8 cellular contexts compared by ENCODE assay signal in the genomic region with DNA sequence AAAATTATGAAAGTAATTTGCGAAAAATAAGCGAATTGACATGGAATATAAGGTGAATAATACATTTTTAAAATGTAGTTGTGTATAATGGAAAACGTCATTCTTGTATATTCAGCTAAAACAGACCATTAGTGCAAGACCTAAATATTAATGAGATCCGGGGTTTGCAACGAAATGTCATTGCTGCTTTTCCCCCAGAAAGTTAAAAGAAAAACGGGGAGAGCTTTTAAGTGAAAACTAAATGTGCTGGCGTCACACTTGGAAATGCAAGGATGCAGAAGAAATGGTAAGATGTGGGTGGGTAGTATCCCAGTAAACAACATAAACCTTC. TPM values are rescaled to one million over a fixed set of nuclear protein-coding genes. Genes with fewer than 3 reads are reported as not detected.
DNase-seq lines count a peak whose midpoint lies in the region; ATAC-seq and TF ChIP-seq lines count a peak whose summit lies in the region.

No MANE protein-coding gene starts in this region.

- no peaks in the 10 kb centered on the region for H3K9me3 ChIP-seq in CD8-positive, alpha-beta T cell (ENCODE audit: low read length)
- no peaks in the 10 kb centered on the region for H3K9me3 ChIP-seq in PC-9 (ENCODE audit: insufficient read depth, low read depth)

- POLR2A ChIA-PET in CD8-positive, alpha-beta T cell (lab: Charles Lee): interaction anchor here (0.7 to 2.1 kb wide), 6 partner anchors 9 to 286 kb away, joined by 3 to 10 read pairs (median 3); a partner anchor contains a TSS
- POLR2A ChIA-PET in PC-9 (lab: Charles Lee; ENCODE audit: unreplicated experiment): no interaction called here

- peaks cover 42% of the 10 kb centered on the region for H3K79me2 ChIP-seq in PC-9 (ENCODE audit: low read depth)

- TF ChIP-seq CTCF in CD8-positive, alpha-beta T cell (IDR thresholded peaks at IDR 0.05): no peak
- TF ChIP-seq CTCF in PC-9 (conservative IDR thresholded peaks at IDR 0.05): no peak
- TF ChIP-seq CTCF in epithelial cell of esophagus (IDR thresholded peaks at IDR 0.05; ENCODE audit: insufficient read depth, low read depth, low read length, missing control alignments): no peak
- no peak for TF ChIP-seq CTCF in osteocyte (IDR thresholded peaks at IDR 0.05)
- no peak for TF ChIP-seq CTCF in GM10266 (IDR thresholded peaks at IDR 0.05; ENCODE audit: control insufficient read depth, insufficient read depth, low read depth, missing control alignments)
- TF ChIP-seq CTCF in omental fat pad (IDR thresholded peaks at IDR 0.05): no peak

- peak overlapping the region; percentile 12 for H3K27ac ChIP-seq in CD8-positive, alpha-beta T cell (ENCODE audit: low read depth, low read length)
- no peak overlapping the region for H3K27ac ChIP-seq in PC-9

- H4K20me1 ChIP-seq in PC-9 (ENCODE audit: insufficient read depth): no peaks in the 10 kb centered on the region

- H3K27ac Mint-ChIP-seq in CD8-positive, alpha-beta T cell: peak overlapping the region; percentile 87
- peak overlapping the region; percentile 77 for H3K27ac Mint-ChIP-seq in osteocyte (ENCODE audit: unreplicated experiment)

- no TSS peak for BruUV-seq in PC-9 (replicated peaks; lab: Mats Ljungman, UMichigan)

- peak overlapping the region; percentile 91 for H3K4me3 Mint-ChIP-seq in CD8-positive, alpha-beta T cell
- peak overlapping the region; percentile 91 for H3K4me3 Mint-ChIP-seq in osteocyte (ENCODE audit: unreplicated experiment)

- ATAC-seq in CD8-positive, alpha-beta T cell: no peak
- ATAC-seq in HG02870 (IDR thresholded peaks at IDR 0.05; ENCODE audit: unreplicated experiment) (no peak), omental fat pad (ENCODE audit: low FRiP score) (no peak)

- CTCF ChIA-PET in CD8-positive, alpha-beta T cell (lab: Charles Lee): interaction anchor here (1.7 to 2.2 kb wide), 2 partner anchors 10 to 16 kb away, joined by 5 to 6 read pairs; a partner anchor contains a TSS
- CTCF ChIA-PET in PC-9 (lab: Charles Lee): no interaction called here

- no peaks in the 10 kb centered on the region for H3K36me3 Mint-ChIP-seq in CD8-positive, alpha-beta T cell
- H3K36me3 Mint-ChIP-seq in osteocyte (ENCODE audit: unreplicated experiment): peaks cover 2% of the 10 kb centered on the region

- H3K27me3 Mint-ChIP-seq in CD8-positive, alpha-beta T cell (ENCODE audit: low read depth): no peaks in the 10 kb centered on the region
- H3K27me3 Mint-ChIP-seq in osteocyte (ENCODE audit: unreplicated experiment): peaks cover 10% of the 10 kb centered on the region

- no peaks in the 10 kb centered on the region for H3K27me3 ChIP-seq in CD8-positive, alpha-beta T cell (ENCODE audit: insufficient read depth, low read length)
- H3K27me3 ChIP-seq in PC-9 (ENCODE audit: insufficient read depth, low read depth): no peaks in the 10 kb centered on the region

- H3K4me1 Mint-ChIP-seq in CD8-positive, alpha-beta T cell (ENCODE audit: low read depth): peaks cover 10% of the 10 kb centered on the region
- peaks cover 19% of the 10 kb centered on the region for H3K4me1 Mint-ChIP-seq in osteocyte (ENCODE audit: unreplicated experiment)

- intact Hi-C loops in CD8-positive, alpha-beta T cell (cut with DNase I, micrococcal nuclease): loop anchor here (1.0 to 10.0 kb wide), 8 partner anchors 187 to 1509 kb away; a partner anchor contains a TSS
- intact Hi-C loops in PC-9 (cut with micrococcal nuclease; ENCODE audit: unreplicated experiment): loop anchor here (5.0 kb wide), 1 partner anchor 543 kb away; no protein-coding TSS in a partner anchor

- no peaks in the 10 kb centered on the region for H3F3A ChIP-seq in PC-9 (ENCODE audit: insufficient read depth, low read depth)

- peak overlapping the region; percentile 89 for H2AFZ ChIP-seq in PC-9

- peak overlapping the region; percentile 83 for H3K4me2 ChIP-seq in PC-9

- H3K4me1 ChIP-seq in CD8-positive, alpha-beta T cell (ENCODE audit: insufficient read depth, low read length): peaks cover 7% of the 10 kb centered on the region
- peaks cover 19% of the 10 kb centered on the region for H3K4me1 ChIP-seq in PC-9 (replicated peaks; ENCODE audit: insufficient read depth)

- H3K36me3 ChIP-seq in CD8-positive, alpha-beta T cell (ENCODE audit: insufficient read depth, low read length): no peaks in the 10 kb centered on the region
- no peaks in the 10 kb centered on the region for H3K36me3 ChIP-seq in PC-9 (ENCODE audit: low read depth)

- peak overlapping the region; percentile 73 for H3K4me3 ChIP-seq in CD8-positive, alpha-beta T cell (ENCODE audit: low read depth, low read length)
- H3K4me3 ChIP-seq in PC-9: peak overlapping the region; percentile 78
- H3K4me3 ChIP-seq in epithelial cell of esophagus (ENCODE audit: low read length): peak overlapping the region; percentile 88

- H3K9me2 ChIP-seq in PC-9 (ENCODE audit: insufficient read depth): no peaks in the 10 kb centered on the region

- H3K9me3 Mint-ChIP-seq in CD8-positive, alpha-beta T cell: no peaks in the 10 kb centered on the region
- no peaks in the 10 kb centered on the region for H3K9me3 Mint-ChIP-seq in osteocyte (ENCODE audit: unreplicated experiment)

- no peak for DNase-seq in CD8-positive, alpha-beta T cell
- DNase-seq in PC-9 (no peak), epithelial cell of esophagus (ENCODE audit: low read depth) (no peak), osteocyte (ENCODE audit: extremely low spot score, unreplicated experiment) (no peak), dedifferentiated amniotic fluid mesenchymal stem cell (ENCODE audit: extremely low spot score) (no peak), GM10266 (ENCODE audit: extremely low spot score) (no peak), omental fat pad (ENCODE audit: low spot score) (no peak)

RNA-seq across cellular contexts. Expression of a gene that starts 0.5 kb away (rescaled TPM):
- total RNA-seq in CD8-positive, alpha-beta T cell: under 1 TPM; 0.52 to 0.69 TPM
- 17.8 and 25.0 TPM in 2 replicates for total RNA-seq in PC-9 (2021)
- total RNA-seq in osteocyte: 5.2 and 5.7 TPM in 2 replicates
- 10 to 100 TPM in 2 of 4 donors, 1 to 10 TPM in 2; 4.7 to 18.7 (median 9.5) TPM for total RNA-seq in omental fat pad

RNA-seq across cellular contexts. Expression of a gene that starts 15.6 kb away (rescaled TPM):
- 10 to 100 TPM; 17.9 to 20.4 TPM for total RNA-seq in CD8-positive, alpha-beta T cell
- total RNA-seq in PC-9 (2021) (19.6 and 24.0 TPM in 2 replicates), osteocyte (18.5 and 19.1 TPM in 2 replicates), omental fat pad (10 to 100 TPM; 10.4 to 19.9 (median 14.2) TPM)
